16 cellular contexts compared by ENCODE assay signal in genomic region chr2:45000341-45000901, GRCh38. TPM values are rescaled to one million over a fixed set of nuclear protein-coding genes. Genes with fewer than 3 reads are reported as not detected.
A peak's percentile ranks its signal among the peaks of the same experiment; 100 is the strongest.
DNase-seq lines count a peak whose midpoint lies in the region; ATAC-seq, FAIRE-seq and TF ChIP-seq lines count a peak whose summit lies in the region.
"Had no signal": no experiment of that assay in that cellular context is flagged by ENCODE, and none has a peak within 500 bp of the region (broad histone marks: within the 10 kb centered on the region; RNA-seq: fewer than 3 reads in every experiment).

No MANE protein-coding gene starts in this region.

- H3K18ac ChIP-seq in H1 (ENCODE audit: extremely low read depth, low read length): no peak overlapping the region

- H4K5ac ChIP-seq in H1 (ENCODE audit: insufficient read length, low read depth, low read length): no peak overlapping the region

- 3% methylated on average over 36 of the region's 36 CpGs; no CpG with 5 or more reads in 1 of the 2 experiments for WGBS in H1 (ENCODE audit: extremely low coverage in 1 of 2, insufficient coverage in 1 of 2, insufficient read length in 1 of 2, insufficient replicate concordance in 2 of 2, low coverage in 1 of 2, low lambda C conversion rate in 2 of 2, missing lambda C conversion rate in 1 of 2), 2 experiments

- H4K91ac ChIP-seq in H1 (replicated peaks; ENCODE audit: insufficient read length, low read length): no peak overlapping the region

- peaks cover 0 to 21% (median 18%) of the 10 kb centered on the region in 4 experiments; a peak in 5 of 7 replicates for H3K4me1 ChIP-seq in H1 (replicated peaks in 1 of 4; ENCODE audit: control insufficient read depth in 3 of 4, insufficient read depth in 4 of 4, low read length in 3 of 4)

- no peak overlapping the region for H3K56ac ChIP-seq in H1 (replicated peaks; ENCODE audit: insufficient read length, low read depth, low read length)

- ATAC-seq in activated CD4-positive, alpha-beta T cell treated with anti-CD3 and anti-CD28 coated beads for 36 hours: peak; percentile 12
- ATAC-seq in stimulated activated naive B cell treated with anti-CD40 and anti-IgM and Interleukin-4, amounts not matched to agents 10 μg/mL and 1 μg/mL and 100 μg/mL, for 72 hours (replicated peaks): peak in 1 of 2 donors; percentile 10
- ATAC-seq in HG03175 (IDR thresholded peaks at IDR 0.05; ENCODE audit: unreplicated experiment): no peak

- no peak overlapping the region for H3K4me3 Mint-ChIP-seq in activated CD4-positive, alpha-beta T cell treated with anti-CD3 and anti-CD28 coated beads for 36 hours
- H3K4me3 Mint-ChIP-seq in stimulated activated naive B cell treated with anti-CD40 and anti-IgM and Interleukin-4, amounts not matched to agents 10 μg/mL and 1 μg/mL and 100 μg/mL, for 72 hours: peak overlapping the region; percentile 68 to 82

- H4K8ac ChIP-seq in H1 (ENCODE audit: extremely low read depth, insufficient read depth, low read length): no peak overlapping the region

- peaks cover 65 to 82% (median 77%) of the 10 kb centered on the region in 4 experiments for H3K27me3 ChIP-seq in H1 (replicated peaks in 1 of 4; ENCODE audit: control insufficient read depth in 3 of 4, extremely low read depth in 1 of 4, insufficient read depth in 3 of 4, low read length in 3 of 4)

- no peaks in the 10 kb centered on the region for H3K79me1 ChIP-seq in H1 (ENCODE audit: low read depth, low read length)

- H2BK5ac ChIP-seq in H1 (ENCODE audit: low read depth, low read length): no peak overlapping the region

- H3K4ac ChIP-seq in H1 (replicated peaks; ENCODE audit: insufficient read length, low read depth, low read length): no peak overlapping the region

- H3K4me1 Mint-ChIP-seq in activated CD4-positive, alpha-beta T cell treated with anti-CD3 and anti-CD28 coated beads for 36 hours: peaks cover 17% of the 10 kb centered on the region
- peaks cover 16 to 41% of the 10 kb centered on the region in 2 donors for H3K4me1 Mint-ChIP-seq in stimulated activated naive B cell treated with anti-CD40 and anti-IgM and Interleukin-4, amounts not matched to agents 10 μg/mL and 1 μg/mL and 100 μg/mL, for 72 hours

- peaks cover 72% of the 10 kb centered on the region for H3K27me3 Mint-ChIP-seq in activated CD4-positive, alpha-beta T cell treated with anti-CD3 and anti-CD28 coated beads for 36 hours
- peaks cover 83 to 99% of the 10 kb centered on the region in 2 donors for H3K27me3 Mint-ChIP-seq in stimulated activated naive B cell treated with anti-CD40 and anti-IgM and Interleukin-4, amounts not matched to agents 10 μg/mL and 1 μg/mL and 100 μg/mL, for 72 hours

- no peak overlapping the region for H3K27ac ChIP-seq in H1 (ENCODE audit: low read depth, low read length)
- H3K27ac ChIP-seq: 22Rv1, sigmoid colon, tibial nerve had no signal

- peak overlapping the region; percentile 5; the same call in 1 of the 2 replicates for H2AFZ ChIP-seq in H1 (ENCODE audit: low read length)

- H3K36me3 ChIP-seq in H1 (ENCODE audit: control insufficient read depth in 2 of 4, insufficient read depth in 4 of 4, low read length in 3 of 4): no peaks in the 10 kb centered on the region
- H3K36me3 ChIP-seq: sigmoid colon, tibial nerve had no signal

- no peaks in the 10 kb centered on the region for H3K36me3 Mint-ChIP-seq in activated CD4-positive, alpha-beta T cell treated with anti-CD3 and anti-CD28 coated beads for 36 hours (ENCODE audit: low read depth)
- H3K36me3 Mint-ChIP-seq in stimulated activated naive B cell treated with anti-CD40 and anti-IgM and Interleukin-4, amounts not matched to agents 10 μg/mL and 1 μg/mL and 100 μg/mL, for 72 hours: no peaks in the 10 kb centered on the region
- H3K36me3 Mint-ChIP-seq: activated naive CD4-positive, alpha-beta T cell treated with anti-CD3 and anti-CD28 coated beads, Interleukin-2, amount 50 U/mL, for 24 hours had no signal

- H2AK5ac ChIP-seq in H1 (ENCODE audit: low read depth, low read length): no peak overlapping the region

- no peak overlapping the region for H2BK20ac ChIP-seq in H1 (ENCODE audit: low read length)

- POLR2A ChIA-PET in activated CD4-positive, alpha-beta T cell treated with anti-CD3 and anti-CD28 coated beads for 36 hours (lab: Charles Lee): no interaction called here
- POLR2A ChIA-PET in H1 (lab: Charles Lee; ENCODE audit: partially characterized antibody) (interaction anchor here (0.8 to 1.4 kb wide), 2 partner anchors 10 to 65 kb away, joined by 3 to 6 read pairs; no protein-coding TSS in a partner anchor), GM10248 (lab: Yijun Ruan, JAX) (no interaction called here)

- no peak overlapping the region for H3K27ac Mint-ChIP-seq in activated CD4-positive, alpha-beta T cell treated with anti-CD3 and anti-CD28 coated beads for 36 hours
- no peak overlapping the region for H3K27ac Mint-ChIP-seq in stimulated activated naive B cell treated with anti-CD40 and anti-IgM and Interleukin-4, amounts not matched to agents 10 μg/mL and 1 μg/mL and 100 μg/mL, for 72 hours
- H3K27ac Mint-ChIP-seq: activated naive CD4-positive, alpha-beta T cell treated with anti-CD3 and anti-CD28 coated beads, Interleukin-2, amount 50 U/mL, for 24 hours had no signal

- intact Hi-C loops in activated CD4-positive, alpha-beta T cell treated with anti-CD3 and anti-CD28 coated beads for 36 hours (cut with DNase I, micrococcal nuclease): loop anchor here (5.0 to 10.0 kb wide), 2 partner anchors 48 to 164 kb away; no protein-coding TSS in a partner anchor

- no peak for DNase-seq in activated CD4-positive, alpha-beta T cell treated with anti-CD3 and anti-CD28 coated beads for 36 hours
- DNase-seq in activated CD4-positive, alpha-beta T cell treated with anti-CD3 and anti-CD28 coated beads for 1 hour: no peak
- DNase-seq in H1 (ENCODE audit: low read depth in 1 of 2, low spot score in 2 of 2) (no peak), left kidney (ENCODE audit: low read depth, low spot score) (peak; percentile 84), GM10248 (ENCODE audit: extremely low spot score) (no peak)
- no peak for DNase-seq in stimulated activated naive B cell treated with anti-CD40 and anti-IgM and Interleukin-4, amounts not matched to agents 10 μg/mL and 1 μg/mL and 100 μg/mL, for 72 hours
- DNase-seq in NK-92 treated with Interleukin-12 subunit alpha and Interleukin-12 subunit beta, amount 100 ng/mL, for 24 hours (lab: John Stamatoyannopoulos, UW): no peak
- DNase-seq: cortex of kidney, mammary epithelial cell, sigmoid colon had no signal

- no peaks in the 10 kb centered on the region for H3K79me2 ChIP-seq in H1 (ENCODE audit: control insufficient read depth in 1 of 2, insufficient read depth in 2 of 2, low read length in 2 of 2)

- TF ChIP-seq EP300 in H1 (IDR thresholded peaks at IDR 0.05; ENCODE audit: borderline replicate concordance in 1 of 2, low read depth in 2 of 2, low read length in 2 of 2): no peak

- no peak overlapping the region for H3K14ac ChIP-seq in H1 (ENCODE audit: insufficient read length)

- TF ChIP-seq RAD21 in H1 (IDR thresholded peaks at IDR 0.05 in 1 of 2, conservative IDR thresholded peaks at IDR 0.05 in 1 of 2; ENCODE audit: low read depth in 2 of 2, low read length in 2 of 2): 0 out of 4 replicates have a peak, but pooled peaks of 1 of the 2 experiments have one; percentile 2

- peaks cover 19% of the 10 kb centered on the region; the same call in 1 of the 2 replicates for H3K23me2 ChIP-seq in H1 (ENCODE audit: low read depth, low read length)

- no peaks in the 10 kb centered on the region for H3K9me3 Mint-ChIP-seq in activated CD4-positive, alpha-beta T cell treated with anti-CD3 and anti-CD28 coated beads for 36 hours (ENCODE audit: low read depth)
- H3K9me3 Mint-ChIP-seq in stimulated activated naive B cell treated with anti-CD40 and anti-IgM and Interleukin-4, amounts not matched to agents 10 μg/mL and 1 μg/mL and 100 μg/mL, for 72 hours: no peaks in the 10 kb centered on the region
- H3K9me3 Mint-ChIP-seq: activated naive CD4-positive, alpha-beta T cell treated with anti-CD3 and anti-CD28 coated beads, Interleukin-2, amount 50 U/mL, for 24 hours had no signal

- no peak for TF ChIP-seq POLR2A in H1 (IDR thresholded peaks at IDR 0.05; ENCODE audit: control extremely low read depth in 1 of 2, low read depth in 2 of 2, low read length in 2 of 2)

- H3K4me3 ChIP-seq in H1 (ENCODE audit: extremely low read depth in 1 of 4, insufficient read depth in 2 of 4, low read depth in 3 of 4, low read length in 4 of 4): peak overlapping the region; percentile 18 to 57 (median 44); a peak in 7 of 8 replicates

- TF ChIP-seq CTCF in H1 (IDR thresholded peaks at IDR 0.05; ENCODE audit: control extremely low read depth in 1 of 3, insufficient read depth in 1 of 3, low read depth in 1 of 3, low read length in 3 of 3) (no peak), GM10248 (IDR thresholded peaks at IDR 0.05; ENCODE audit: control extremely low read depth, extremely low read depth, low read depth, missing control alignments) (no peak)

- FAIRE-seq in H1 (lab: Jason Lieb, UNC): no peak
- FAIRE-seq: frontal cortex had no signal

- H3K9me3 ChIP-seq in H1 (ENCODE audit: insufficient read depth in 2 of 2, low read depth in 1 of 2, low read length in 1 of 2): no peaks in the 10 kb centered on the region
- H3K9me3 ChIP-seq: sigmoid colon, tibial nerve had no signal

- peak overlapping the region; percentile 84 to 85 for H3K4me2 ChIP-seq in H1 (ENCODE audit: insufficient read depth in 1 of 2, low read depth in 2 of 2, low read length in 2 of 2)

- CTCF ChIA-PET in activated CD4-positive, alpha-beta T cell treated with anti-CD3 and anti-CD28 coated beads for 36 hours (lab: Charles Lee): interaction anchor here (5.0 kb wide), 1 partner anchor 20 kb away, joined by 35 read pairs; no protein-coding TSS in a partner anchor
- CTCF ChIA-PET in H1 (lab: Charles Lee; ENCODE audit: partially characterized antibody): interaction anchor here (0.7 to 8.0 kb wide), 20 partner anchors 8 to 569 kb away, joined by 3 to 105 read pairs (median 4); partner anchors contain the start of gene SIX2
- CTCF ChIA-PET in GM10248 (lab: Yijun Ruan, JAX): interaction anchor here (1.1 to 4.7 kb wide), 5 partner anchors 16 to 416 kb away, joined by 3 to 18 read pairs (median 5); no protein-coding TSS in a partner anchor

- no peak overlapping the region for H3K9ac ChIP-seq in H1 (replicated peaks in 1 of 4; ENCODE audit: extremely low read depth in 1 of 4, low read depth in 3 of 4, low read length in 3 of 4)

- no peak overlapping the region for H2BK12ac ChIP-seq in H1 (ENCODE audit: low read depth, low read length)

- no peak overlapping the region for H2BK15ac ChIP-seq in H1 (ENCODE audit: low read length)

- H3K23ac ChIP-seq in H1 (ENCODE audit: insufficient read length): no peak overlapping the region

- no peak overlapping the region for H2BK120ac ChIP-seq in H1 (replicated peaks; ENCODE audit: low read depth, low read length)

- H4K20me1 ChIP-seq in H1 (replicated peaks in 1 of 2; ENCODE audit: control insufficient read depth in 1 of 2, insufficient read depth in 2 of 2, low read length in 2 of 2): peaks cover 3 to 18% of the 10 kb centered on the region in 2 experiments

RNA-seq across cellular contexts. Expression of gene SIX2, which starts 8.8 kb away (rescaled TPM):
- total RNA-seq in activated CD4-positive, alpha-beta T cell treated with anti-CD3 and anti-CD28 coated beads for 36 hours: not detected
- total RNA-seq in H1 (2021; fragmentation: NEBNext Ultra II Directional; extraction: Animal tissue kit (Norgen Biotek cat#: 25700)): 0.84 and 1.0 TPM in 2 replicates
- 0.47 and 0.77 TPM in 2 replicates for polyA plus RNA-seq in H1 (2011; rRNA removed)
- 0.87 TPM for polyA plus RNA-seq in H1 (2011; cell fraction: cytosol; rRNA removed)
- polyA plus RNA-seq in H1 (2011; cell fraction: nucleus; rRNA removed): 0.23 TPM
- 0.19 to 0.31 TPM (median 0.27 TPM) in 4 replicates for polyA plus RNA-seq in H1 (2012, experiment 1 of 2)
- polyA plus RNA-seq in H1 (2012, experiment 2 of 2): 0.50 TPM
- 0.51 TPM for polyA plus RNA-seq in H1 (2013, experiment 1 of 2)
- 0.59 TPM for polyA plus RNA-seq in H1 (2013, experiment 2 of 2)
- polyA minus RNA-seq in H1 (2011; rRNA and poly(A)+ RNA removed): 0.15 and 0.32 TPM in 2 replicates
- polyA minus RNA-seq in H1 (2011; cell fraction: cytosol; rRNA and poly(A)+ RNA removed): 0.66 TPM
- 1.8 TPM for polyA minus RNA-seq in H1 (2011; cell fraction: nucleus; rRNA and poly(A)+ RNA removed)
- total RNA-seq: mammary epithelial cell, OCI-LY7 had no signal

RNA-seq across cellular contexts. Expression of gene SIX3, which starts 58.9 kb away (rescaled TPM):
- not detected for total RNA-seq in activated CD4-positive, alpha-beta T cell treated with anti-CD3 and anti-CD28 coated beads for 36 hours
- total RNA-seq in H1 (2021; fragmentation: NEBNext Ultra II Directional; extraction: Animal tissue kit (Norgen Biotek cat#: 25700)): 0.19 and 0.21 TPM in 2 replicates
- 0.02 and 0.52 TPM in 2 replicates for polyA plus RNA-seq in H1 (2011; rRNA removed)
- polyA plus RNA-seq in H1 (2011; cell fraction: cytosol; rRNA removed): 0.31 TPM
- polyA plus RNA-seq in H1 (2011; cell fraction: nucleus; rRNA removed): 0.41 TPM
- polyA plus RNA-seq in H1 (2012, experiment 1 of 2): 0.10 to 0.13 TPM (median 0.13 TPM) in 3 of 4 replicates, not detected in the other
- 0.09 TPM for polyA plus RNA-seq in H1 (2012, experiment 2 of 2)
- 0.10 TPM for polyA plus RNA-seq in H1 (2013, experiment 1 of 2)
- 0.07 TPM for polyA plus RNA-seq in H1 (2013, experiment 2 of 2)
- polyA minus RNA-seq in H1 (2011; rRNA and poly(A)+ RNA removed): 0.09 TPM in 1 of 2 replicates, not detected in the other
- not detected for polyA minus RNA-seq in H1 (2011; cell fraction: cytosol; rRNA and poly(A)+ RNA removed)
- polyA minus RNA-seq in H1 (2011; cell fraction: nucleus; rRNA and poly(A)+ RNA removed): 0.50 TPM
- total RNA-seq: mammary epithelial cell, OCI-LY7, sigmoid colon had no signal
- polyA plus RNA-seq: mammary epithelial cell, sigmoid colon had no signal
